34 cellular contexts compared by ENCODE assay signal in the genomic region with DNA sequence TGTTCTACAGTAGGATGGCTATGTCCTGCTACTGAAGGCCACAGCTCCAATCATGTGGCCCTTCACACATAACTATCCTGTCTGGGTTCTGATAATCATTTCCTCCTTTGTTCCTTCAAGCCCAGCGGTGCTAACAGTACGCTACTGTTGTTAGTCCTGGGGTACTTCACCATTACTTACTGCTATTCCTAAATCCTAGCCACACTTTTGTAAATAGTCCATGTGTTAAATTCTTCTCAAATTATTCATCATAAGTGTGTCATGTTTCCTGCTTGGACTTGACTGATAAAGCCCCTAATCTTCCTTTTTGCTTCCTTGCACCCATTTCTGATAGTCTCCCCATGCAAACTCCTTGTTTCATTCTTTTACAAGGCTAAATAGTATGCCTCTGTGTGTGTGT.
"Had no signal": no experiment of that assay in that cellular context is flagged by ENCODE, and none has a peak within 500 bp of the region (broad histone marks: within the 10 kb centered on the region; RNA-seq: fewer than 3 reads in every experiment).

No MANE protein-coding gene starts in this region.

- H3K9ac ChIP-seq: KMS-11 had no signal

- H3K4me2 ChIP-seq: KMS-11 had no signal

- H3K4me3 ChIP-seq: MG63 had no signal

- DNase-seq: Karpas-422, Kasumi-1, KG1, MG63, MM.1S, MV-4-11, NCI-H1048, NCI-H1092, NCI-H1092 treated with DMSO at 0.1 percent for 48 hours, NCI-H1105, NCI-H1105 treated with DMSO at 0.1 percent for 48 hours, NCI-H1417, NCI-H1417 treated with DMSO at 0.1 percent for 48 hours, NCI-H1436, NCI-H1436 treated with DMSO at 0.1 percent for 48 hours, NCI-H146, NCI-H1694, NCI-H1694 treated with DMSO at 0.1 percent for 48 hours, NCI-H187, NCI-H187 treated with DMSO at 0.1 percent for 48 hours, NCI-H1930, NCI-H2029, NCI-H2029 treated with DMSO at 0.1 percent for 48 hours, NCI-H2081, NCI-H2081 treated with DMSO at 0.1 percent for 48 hours, NCI-H2107, NCI-H2171, NCI-H2171 treated with DMSO at 0.1 percent for 48 hours, NCI-H2227 treated with DMSO at 0.1 percent for 48 hours, NCI-H226, NCI-H345, NCI-H446, NCI-H446 treated with DMSO at 0.1 percent for 48 hours had no signal

- H3K27me3 ChIP-seq: MG63 had no signal

- H3K27ac ChIP-seq: KMS-11 had no signal

- H3K36me3 ChIP-seq: MG63 had no signal

- H3K9me3 ChIP-seq: MG63 had no signal
